Comparison of ENCODE assay signal across 10 cellular contexts in genomic region chr2:23563673-23564617, GRCh38.
DNase-seq lines count a peak whose midpoint lies in the region; ATAC-seq and TF ChIP-seq lines count a peak whose summit lies in the region.
"Had no signal": no experiment of that assay in that cellular context is flagged by ENCODE, and none has a peak within 500 bp of the region (broad histone marks: within the 10 kb centered on the region; RNA-seq: fewer than 3 reads in every experiment).

No MANE protein-coding gene starts in this region.

- DNase-seq in LHCN-M2 (ENCODE audit: low read depth) (peak; percentile 97), dedifferentiated amniotic fluid mesenchymal stem cell (ENCODE audit: extremely low spot score) (peak; percentile 39), left lung (no peak), superior temporal gyrus (ENCODE audit: extremely low spot score) (peak; percentile 58), CD1c-positive myeloid dendritic cell (ENCODE audit: extremely low spot score) (no peak), NCI-H1417 (lab: John Stamatoyannopoulos, UW) (no peak), erythroblast (lab: John Stamatoyannopoulos, UW) (no peak)
- DNase-seq: activated gamma-delta T cell; stimulated activated naive B cell treated with anti-CD40 and anti-IgM and Interleukin-4, amounts not matched to agents 10 μg/mL and 1 μg/mL and 100 μg/mL, for 72 hours had no signal

- peak; percentile 8 for ATAC-seq in left lung
- no peak for ATAC-seq in HG02678 (IDR thresholded peaks at IDR 0.05; ENCODE audit: unreplicated experiment)
- ATAC-seq: stimulated activated naive B cell treated with anti-CD40 and anti-IgM and Interleukin-4, amounts not matched to agents 10 μg/mL and 1 μg/mL and 100 μg/mL, for 72 hours had no signal

- intact Hi-C loops in left lung (cut with DNase I), result no loop called here

- no peaks in the 10 kb centered on the region for H3K36me3 ChIP-seq in left lung

- TF ChIP-seq POLR2A in erythroblast (IDR thresholded peaks at IDR 0.05; ENCODE audit: low read length), result no peak

- H3K27ac ChIP-seq in left lung, result no peak overlapping the region

- no peaks in the 10 kb centered on the region for H3K9me3 ChIP-seq in left lung

- H3K27me3 ChIP-seq in left lung, result no peaks in the 10 kb centered on the region

- peaks cover 0 to 8% of the 10 kb centered on the region in 2 donors for H3K4me1 ChIP-seq in left lung

- H3K4me3 ChIP-seq in left lung, result no peak overlapping the region

- no peak for TF ChIP-seq CTCF in left lung (IDR thresholded peaks at IDR 0.05)

Comparison
In these comparisons a context has a peak if more than half of its experiments do, and no peak if none do; other contexts are left out.
1. DNase-seq: peak in LHCN-M2 (single experiment), dedifferentiated amniotic fluid mesenchymal stem cell (single experiment) and superior temporal gyrus (single experiment); none in left lung (0 of 2), CD1c-positive myeloid dendritic cell (single experiment), NCI-H1417 (0 of 3) and erythroblast (0 of 2).